Comparison of ENCODE assay signal across 18 cellular contexts in genomic region chr18:76657428-76657827, GRCh38.
A peak's percentile ranks its signal among the peaks of the same experiment; 100 is the strongest.
DNase-seq lines count a peak whose midpoint lies in the region; ATAC-seq lines count a peak whose summit lies in the region.
"Had no signal": no experiment of that assay in that cellular context is flagged by ENCODE, and none has a peak within 500 bp of the region (broad histone marks: within the 10 kb centered on the region; RNA-seq: fewer than 3 reads in every experiment).

No MANE protein-coding gene starts in this region.

- H3K27ac ChIP-seq in BLaER1 treated with 17β-estradiol and CSF1 and Interleukin-3, amounts not matched to agents 10 nM and 100 nM: no peak overlapping the region
- H3K27ac ChIP-seq in SJCRH30: no peak overlapping the region
- H3K27ac ChIP-seq: breast epithelium, C4-2B, gastrocnemius medialis, right atrium auricular region had no signal

- H3K9me3 Mint-ChIP-seq in naive thymus-derived CD8-positive, alpha-beta T cell: no peaks in the 10 kb centered on the region

- peaks cover 7 to 17% (median 16%) of the 10 kb centered on the region in 10 experiments; a peak in 19 of 20 replicates for H3K4me1 ChIP-seq in BLaER1 treated with 17β-estradiol and CSF1 and Interleukin-3, amounts not matched to agents 10 nM and 100 nM
- H3K4me1 ChIP-seq in adipocyte (ENCODE audit: control insufficient read depth, insufficient read depth, low read length) (no peaks in the 10 kb centered on the region), SJCRH30 (no peaks in the 10 kb centered on the region)
- H3K4me1 ChIP-seq: breast epithelium, gastrocnemius medialis, right atrium auricular region had no signal

- H3K36me3 Mint-ChIP-seq in naive thymus-derived CD8-positive, alpha-beta T cell: no peaks in the 10 kb centered on the region

- DNase-seq in KG1 (lab: John Stamatoyannopoulos, UW) (peak; percentile 14), adipocyte (ENCODE audit: low read depth) (peak; percentile 14), DMS53 (lab: John Stamatoyannopoulos, UW) (no peak), SJCRH30 (no peak)
- DNase-seq in naive thymus-derived CD8-positive, alpha-beta T cell: no peak
- DNase-seq: activated CD4-positive, alpha-beta T cell treated with anti-CD3 and anti-CD28 coated beads, Interleukin-2, amount 50 U/mL, for 48 hours; activated gamma-delta T cell treated with Interleukin-2 at 50 U/mL for 16 hours; effector CD8-positive, alpha-beta T cell; gastrocnemius medialis; NCI-H1417 treated with DMSO at 0.1 percent for 48 hours; NCI-H526; T-helper 9 cell had no signal

- H3K4me1 Mint-ChIP-seq in naive thymus-derived CD8-positive, alpha-beta T cell: peaks cover 11 to 20% (median 18%) of the 10 kb centered on the region in 4 donors

- no peaks in the 10 kb centered on the region for H3K27me3 ChIP-seq in BLaER1 treated with 17β-estradiol and CSF1 and Interleukin-3, amounts not matched to agents 10 nM and 100 nM
- peaks cover 49% of the 10 kb centered on the region for H3K27me3 ChIP-seq in adipocyte (replicated peaks; ENCODE audit: control insufficient read depth, insufficient read depth, low read length)
- no peaks in the 10 kb centered on the region for H3K27me3 ChIP-seq in SJCRH30
- H3K27me3 ChIP-seq: breast epithelium had no signal

- peak overlapping the region in 2 of 10 donors; percentile 36 to 44 for H3K27ac Mint-ChIP-seq in naive thymus-derived CD8-positive, alpha-beta T cell

- H3K4me3 ChIP-seq in BLaER1 treated with 17β-estradiol and CSF1 and Interleukin-3, amounts not matched to agents 10 nM and 100 nM: no peak overlapping the region
- H3K4me3 ChIP-seq in adipocyte (ENCODE audit: low read length) (no peak overlapping the region), SJCRH30 (no peak overlapping the region)
- H3K4me3 ChIP-seq: breast epithelium, gastrocnemius medialis, right atrium auricular region had no signal

- no peaks in the 10 kb centered on the region for H4K20me1 ChIP-seq in BLaER1 treated with 17β-estradiol and CSF1 and Interleukin-3, amounts not matched to agents 10 nM and 100 nM

- peak overlapping the region in 6 of 10 donors; percentile 25 to 59 (median 50) for H3K4me3 Mint-ChIP-seq in naive thymus-derived CD8-positive, alpha-beta T cell

- H3K9me3 ChIP-seq in BLaER1 treated with 17β-estradiol and CSF1 and Interleukin-3, amounts not matched to agents 10 nM and 100 nM (replicated peaks in 1 of 11): 0 out of 22 replicates have a peak, but pooled peaks cover 0 to 6% (median 0%) of the 10 kb centered on the region in 11 experiments
- H3K9me3 ChIP-seq in adipocyte (ENCODE audit: control insufficient read depth, low read length) (no peaks in the 10 kb centered on the region), SJCRH30 (replicated peaks) (no peaks in the 10 kb centered on the region)
- H3K9me3 ChIP-seq: breast epithelium, gastrocnemius medialis, right atrium auricular region had no signal

- peaks cover 9 to 53% (median 25%) of the 10 kb centered on the region in 5 donors for H3K27me3 Mint-ChIP-seq in naive thymus-derived CD8-positive, alpha-beta T cell

- POLR2A ChIA-PET in naive thymus-derived CD8-positive, alpha-beta T cell (lab: Charles Lee): no interaction called here

- no peaks in the 10 kb centered on the region for H3K36me3 ChIP-seq in BLaER1 treated with 17β-estradiol and CSF1 and Interleukin-3, amounts not matched to agents 10 nM and 100 nM
- no peaks in the 10 kb centered on the region for H3K36me3 ChIP-seq in adipocyte (ENCODE audit: control insufficient read depth, insufficient read depth, low read length, severe bottlenecking)
- no peaks in the 10 kb centered on the region for H3K36me3 ChIP-seq in SJCRH30
- H3K36me3 ChIP-seq: breast epithelium, gastrocnemius medialis, right atrium auricular region had no signal

- ATAC-seq in naive thymus-derived CD8-positive, alpha-beta T cell: no peak
- no peak for ATAC-seq in HG03039 (IDR thresholded peaks at IDR 0.05; ENCODE audit: unreplicated experiment)
- no peak for ATAC-seq in GM21529 (IDR thresholded peaks at IDR 0.05; ENCODE audit: unreplicated experiment)
- ATAC-seq: gastrocnemius medialis had no signal

- peak overlapping the region in 10 of 11 experiments; percentile 33 to 72 (median 48); a peak in 19 of 22 replicates for H3K4me2 ChIP-seq in BLaER1 treated with 17β-estradiol and CSF1 and Interleukin-3, amounts not matched to agents 10 nM and 100 nM

- no peak overlapping the region for H3K9ac ChIP-seq in BLaER1 treated with 17β-estradiol and CSF1 and Interleukin-3, amounts not matched to agents 10 nM and 100 nM
- H3K9ac ChIP-seq in adipocyte (ENCODE audit: low read length): no peak overlapping the region

Comparison
In these comparisons a context has a peak if more than half of its experiments do, and no peak if none do; other contexts are left out.
1. DNase-seq: peak in KG1 (single experiment) and adipocyte (single experiment); none in naive thymus-derived CD8-positive, alpha-beta T cell (0 of 10), DMS53 (single experiment) and SJCRH30 (0 of 2).